Comparison of ENCODE assay signal across 10 cellular contexts in genomic region chr3:158725348-158725966, GRCh38. TPM values are rescaled to one million over a fixed set of nuclear protein-coding genes. Genes with fewer than 3 reads are reported as not detected.
A peak's percentile ranks its signal among the peaks of the same experiment; 100 is the strongest.
DNase-seq lines count a peak whose midpoint lies in the region; ATAC-seq, FAIRE-seq and TF ChIP-seq lines count a peak whose summit lies in the region.
"Had no signal": no experiment of that assay in that cellular context is flagged by ENCODE, and none has a peak within 500 bp of the region (broad histone marks: within the 10 kb centered on the region; RNA-seq: fewer than 3 reads in every experiment).

No MANE protein-coding gene starts in this region.

- BruUV-seq in endothelial cell of umbilical vein (replicated peaks; lab: Mats Ljungman, UMichigan) = no TSS peak

- H3K27me3 Mint-ChIP-seq in naive thymus-derived CD8-positive, alpha-beta T cell = peaks cover 0 to 4% (median 0%) of the 10 kb centered on the region in 5 donors

- DNase-seq in BJ (ENCODE audit: low read depth) (peak; percentile 97), MG63 (peak; percentile 97), endothelial cell of umbilical vein (ENCODE audit: low read depth, low spot score) (peak; percentile 87), T-helper 1 cell (no peak)
- DNase-seq in naive thymus-derived CD8-positive, alpha-beta T cell = no peak
- DNase-seq: NCI-H69, testis had no signal

- intact Hi-C loops in endothelial cell of umbilical vein (cut with micrococcal nuclease) = loop anchor here (5.0 kb wide), 1 partner anchor 527 kb away; no protein-coding TSS in a partner anchor

- no peak overlapping the region for H3K4me3 ChIP-seq in BJ (ENCODE audit: low read depth, low read length)
- no peak overlapping the region for H3K4me3 ChIP-seq in MG63
- H3K4me3 ChIP-seq in endothelial cell of umbilical vein (replicated peaks in 1 of 3; ENCODE audit: insufficient read depth in 1 of 3, low read depth in 1 of 3, low read length in 3 of 3) = no peak overlapping the region
- H3K4me3 ChIP-seq: testis had no signal

- H3K4me1 ChIP-seq in endothelial cell of umbilical vein (ENCODE audit: control insufficient read depth, extremely low read depth, insufficient read depth, low read length) = peaks cover 38% of the 10 kb centered on the region
- H3K4me1 ChIP-seq: testis had no signal

- H3K36me3 ChIP-seq in BJ (ENCODE audit: control insufficient read depth, insufficient read depth, low read length) = no peaks in the 10 kb centered on the region
- H3K36me3 ChIP-seq in MG63 = peaks cover 17% of the 10 kb centered on the region
- no peaks in the 10 kb centered on the region for H3K36me3 ChIP-seq in endothelial cell of umbilical vein (ENCODE audit: control insufficient read depth in 2 of 2, extremely low read depth in 1 of 2, insufficient read depth in 2 of 2, low read length in 2 of 2)

- no peaks in the 10 kb centered on the region for H3K9me1 ChIP-seq in endothelial cell of umbilical vein (replicated peaks; ENCODE audit: control insufficient read depth, extremely low read depth, insufficient read depth, low read length)

- H3K4me3 Mint-ChIP-seq in naive thymus-derived CD8-positive, alpha-beta T cell = no peak overlapping the region

- dilution Hi-C loops in endothelial cell of umbilical vein (cut with MboI; ENCODE audit: extremely low pct_ligation_motif_present, low sequenced_read_pairs) = no loop called here

- H3K4me1 Mint-ChIP-seq in naive thymus-derived CD8-positive, alpha-beta T cell = peaks cover 23 to 43% (median 35%) of the 10 kb centered on the region in 4 donors

- H3K9me3 ChIP-seq in MG63 (no peaks in the 10 kb centered on the region; the same call in 1 of the 2 replicates), endothelial cell of umbilical vein (replicated peaks; ENCODE audit: control insufficient read depth, insufficient read depth, low read length) (no peaks in the 10 kb centered on the region)
- H3K9me3 ChIP-seq: testis had no signal

- peak overlapping the region; percentile 16 to 97 (median 54) for H3K27ac Mint-ChIP-seq in naive thymus-derived CD8-positive, alpha-beta T cell

- peak overlapping the region; percentile 19 for H3K4me2 ChIP-seq in endothelial cell of umbilical vein (ENCODE audit: insufficient read depth, low read length)

- H4K20me1 ChIP-seq in endothelial cell of umbilical vein (replicated peaks; ENCODE audit: control insufficient read depth, extremely low read depth, insufficient read depth, low read length) = no peaks in the 10 kb centered on the region

- H3K27me3 ChIP-seq in BJ (ENCODE audit: control insufficient read depth, insufficient read depth, low read length) = no peaks in the 10 kb centered on the region
- H3K27me3 ChIP-seq in MG63 = no peaks in the 10 kb centered on the region
- H3K27me3 ChIP-seq in endothelial cell of umbilical vein (ENCODE audit: control insufficient read depth in 2 of 2, insufficient read depth in 2 of 2, low read length in 2 of 2) = no peaks in the 10 kb centered on the region
- H3K27me3 ChIP-seq: testis had no signal

- H3K9me3 Mint-ChIP-seq in naive thymus-derived CD8-positive, alpha-beta T cell = no peaks in the 10 kb centered on the region

- no peak overlapping the region for H3K9ac ChIP-seq in endothelial cell of umbilical vein (replicated peaks; ENCODE audit: extremely low read depth, insufficient read depth, low read length)

- CTCF ChIA-PET in BJ (lab: Yijun Ruan, JAX) (interaction anchor here (0.6 to 7.0 kb wide), 9 partner anchors 12 to 73 kb away, joined by 3 to 158 read pairs (median 11); no protein-coding TSS in a partner anchor), endothelial cell of umbilical vein (lab: Charles Lee) (interaction anchor here (1.0 to 5.1 kb wide), 7 partner anchors 13 to 535 kb away, joined by 4 to 131 read pairs (median 21); partner anchors contain the start of gene LXN)

- no peak for TF ChIP-seq CTCF in BJ (IDR thresholded peaks at IDR 0.05; ENCODE audit: insufficient read depth, low read depth, low read length)
- no peak for TF ChIP-seq CTCF in endothelial cell of umbilical vein (IDR thresholded peaks at IDR 0.05; ENCODE audit: extremely low read depth in 1 of 2, insufficient read depth in 1 of 2, low read depth in 1 of 2, low read length in 2 of 2)

- peak; percentile 62 for FAIRE-seq in endothelial cell of umbilical vein (lab: Jason Lieb, UNC)

- POLR2A ChIA-PET in BJ (lab: Charles Lee) (interaction anchor here (0.7 to 1.5 kb wide), 2 partner anchors 16 to 69 kb away, joined by 5 to 9 read pairs; no protein-coding TSS in a partner anchor), endothelial cell of umbilical vein (lab: Charles Lee) (no interaction called here)
- POLR2A ChIA-PET in naive thymus-derived CD8-positive, alpha-beta T cell (lab: Charles Lee) = interaction anchor here (0.7 kb wide), 1 partner anchor 83 kb away, joined by 3 read pairs; no protein-coding TSS in a partner anchor

- no peak for TF ChIP-seq POLR2A in endothelial cell of umbilical vein (IDR thresholded peaks at IDR 0.05; ENCODE audit: low read depth, low read length)

- peaks cover 0 to 5% (median 0%) of the 10 kb centered on the region in 3 donors for H3K36me3 Mint-ChIP-seq in naive thymus-derived CD8-positive, alpha-beta T cell

- ATAC-seq in naive thymus-derived CD8-positive, alpha-beta T cell = no peak
- no peak for ATAC-seq in GM18498 (IDR thresholded peaks at IDR 0.05; ENCODE audit: unreplicated experiment)
- ATAC-seq in HG03159 (IDR thresholded peaks at IDR 0.05; ENCODE audit: unreplicated experiment) = no peak
- no peak for ATAC-seq in HG03457 (IDR thresholded peaks at IDR 0.05; ENCODE audit: unreplicated experiment)

- no peak overlapping the region for H2AFZ ChIP-seq in endothelial cell of umbilical vein (ENCODE audit: low read depth, low read length)

- no peaks in the 10 kb centered on the region for H3K79me2 ChIP-seq in endothelial cell of umbilical vein (ENCODE audit: control insufficient read depth, insufficient read depth, low read length)

- peak overlapping the region; percentile 68 for H3K27ac ChIP-seq in endothelial cell of umbilical vein (ENCODE audit: insufficient read depth, low read depth, low read length)
- H3K27ac ChIP-seq: testis had no signal

TF ChIP-seq in endothelial cell of umbilical vein, 7 proteins besides CTCF, POLR2A, EP300 and RAD21:
- TF ChIP-seq MYC (IDR thresholded peaks at IDR 0.05; ENCODE audit: low read depth, low read length) (no peak), GATA2 (IDR thresholded peaks at IDR 0.05; ENCODE audit: insufficient read depth, insufficient read length, low read depth, low read length) (peak; percentile 45), FOS (IDR thresholded peaks at IDR 0.05; ENCODE audit: borderline replicate concordance, insufficient read depth, low read length) (peak; percentile 52), MAX (IDR thresholded peaks at IDR 0.05; ENCODE audit: insufficient read depth, insufficient read length) (no peak), POLR2AphosphoS5 (IDR thresholded peaks at IDR 0.05; ENCODE audit: insufficient read depth, low read depth, low read length) (no peak), JUN (IDR thresholded peaks at IDR 0.05; ENCODE audit: borderline replicate concordance, insufficient read depth, insufficient read length, low read depth) (no peak), EZH2 (IDR thresholded peaks at IDR 0.05; ENCODE audit: borderline replicate concordance, low read depth, low read length, severe bottlenecking) (no peak)
TF ChIP-seq in endothelial cell of umbilical vein: peak in this region for 2.

RNA-seq across cellular contexts. Expression of gene RARRES1, which starts 6.8 kb away (rescaled TPM):
- 2.0 and 4.5 TPM in 2 replicates for polyA plus RNA-seq in BJ (2011; rRNA removed)
- 0.24 and 0.77 TPM in 2 replicates for polyA minus RNA-seq in BJ (2011; rRNA and poly(A)+ RNA removed)
- total RNA-seq in MG63 (2014; rRNA removed; shearing (Covaris generic); ENCODE audit: low replicate concordance) = not detected in 2 replicates
- total RNA-seq in endothelial cell of umbilical vein = 1.5 and 1.8 TPM in 2 replicates
- 0.98 and 1.2 TPM in 2 replicates for polyA plus RNA-seq in endothelial cell of umbilical vein
- polyA plus RNA-seq in endothelial cell of umbilical vein (2011; cell fraction: cytosol; rRNA removed) = 0.68 and 0.71 TPM in 2 replicates
- polyA plus RNA-seq in endothelial cell of umbilical vein (2011; cell fraction: nucleus; rRNA removed) = 0.54 and 0.98 TPM in 2 replicates
- polyA plus RNA-seq in endothelial cell of umbilical vein (2012) = 1.6 and 3.2 TPM in 2 replicates
- polyA minus RNA-seq in endothelial cell of umbilical vein = 0.22 and 1.1 TPM in 2 replicates
- polyA minus RNA-seq in endothelial cell of umbilical vein (2011; cell fraction: cytosol; rRNA and poly(A)+ RNA removed) = 5.6 TPM
- polyA minus RNA-seq in endothelial cell of umbilical vein (2011; cell fraction: nucleus; rRNA and poly(A)+ RNA removed) = not detected in 2 replicates
- total RNA-seq in naive thymus-derived CD8-positive, alpha-beta T cell = not detected
- not detected for polyA plus RNA-seq in naive thymus-derived CD8-positive, alpha-beta T cell

RNA-seq across cellular contexts. Expression of gene LXN, which starts 53.0 kb away (rescaled TPM):
- polyA plus RNA-seq in BJ (2011; rRNA removed) = 56.2 and 66.8 TPM in 2 replicates
- 12.3 and 16.7 TPM in 2 replicates for polyA minus RNA-seq in BJ (2011; rRNA and poly(A)+ RNA removed)
- not detected in 2 replicates for total RNA-seq in MG63 (2014; rRNA removed; shearing (Covaris generic); ENCODE audit: low replicate concordance)
- total RNA-seq in endothelial cell of umbilical vein = 118 and 119 TPM in 2 replicates
- polyA plus RNA-seq in endothelial cell of umbilical vein = 44.8 and 56.9 TPM in 2 replicates
- polyA plus RNA-seq in endothelial cell of umbilical vein (2011; cell fraction: cytosol; rRNA removed) = 87.4 and 95.6 TPM in 2 replicates
- 35.7 and 36.2 TPM in 2 replicates for polyA plus RNA-seq in endothelial cell of umbilical vein (2011; cell fraction: nucleus; rRNA removed)
- polyA plus RNA-seq in endothelial cell of umbilical vein (2012) = 97.9 and 99.8 TPM in 2 replicates
- polyA minus RNA-seq in endothelial cell of umbilical vein = 31.9 and 32.7 TPM in 2 replicates
- polyA minus RNA-seq in endothelial cell of umbilical vein (2011; cell fraction: cytosol; rRNA and poly(A)+ RNA removed) = 8.6 TPM
- 13.0 and 22.6 TPM in 2 replicates for polyA minus RNA-seq in endothelial cell of umbilical vein (2011; cell fraction: nucleus; rRNA and poly(A)+ RNA removed)
- 1 to 10 TPM; 5.1 to 6.3 TPM for total RNA-seq in naive thymus-derived CD8-positive, alpha-beta T cell
- 10 to 100 TPM in 1 of 3 donors, 1 to 10 TPM in 2; 8.0 to 12.8 (median 8.7) TPM for polyA plus RNA-seq in naive thymus-derived CD8-positive, alpha-beta T cell

Comparison
In these comparisons a context has a peak if more than half of its experiments do, and no peak if none do; other contexts are left out.
1. DNase-seq: peak in BJ (single experiment), MG63 (single experiment) and endothelial cell of umbilical vein (single experiment); none in naive thymus-derived CD8-positive, alpha-beta T cell (0 of 10) and T-helper 1 cell (0 of 5).
2. RNA of gene LXN, which starts 53.0 kb away (total RNA-seq): 118 to 119 TPM in endothelial cell of umbilical vein; 5.1 to 6.3 TPM in naive thymus-derived CD8-positive, alpha-beta T cell and not detected in MG63; every median in the first group is over 10 times any median in the second.